ENCODE assay signal across 24 cellular contexts in genomic region chr1:236627717-236628116, GRCh38. TPM values are rescaled to one million over a fixed set of nuclear protein-coding genes. Genes with fewer than 3 reads are reported as not detected.
DNase-seq lines count a peak whose midpoint lies in the region; ATAC-seq and TF ChIP-seq lines count a peak whose summit lies in the region.
"Had no signal": no experiment of that assay in that cellular context is flagged by ENCODE, and none has a peak within 500 bp of the region (broad histone marks: within the 10 kb centered on the region; RNA-seq: fewer than 3 reads in every experiment).

No MANE protein-coding gene starts in this region.

- H2BK120ac ChIP-seq in neuronal stem cell (ENCODE audit: low read depth, low read length) = no peak overlapping the region

- peak in 1 of 2 donors; percentile 38 for TF ChIP-seq POLR2A in gastrocnemius medialis (IDR thresholded peaks at IDR 0.05)

- no peaks in the 10 kb centered on the region for H3K27me3 ChIP-seq in neuronal stem cell (ENCODE audit: control insufficient read depth in 3 of 3, insufficient read depth in 3 of 3, low read depth in 1 of 3, low read length in 3 of 3)
- H3K27me3 ChIP-seq in gastrocnemius medialis = no peaks in the 10 kb centered on the region
- H3K27me3 ChIP-seq in aorta (ENCODE audit: control insufficient read depth in 1 of 2, insufficient read depth in 2 of 2, low read length in 1 of 2) = no peaks in the 10 kb centered on the region
- H3K27me3 ChIP-seq: BLaER1 had no signal

- H3K4me1 ChIP-seq in neuronal stem cell (ENCODE audit: control insufficient read depth in 2 of 2, insufficient read depth in 1 of 2, low read depth in 1 of 2, low read length in 2 of 2) (no peaks in the 10 kb centered on the region), gastrocnemius medialis (peaks cover 26 to 42% of the 10 kb centered on the region in 2 donors), aorta (ENCODE audit: control insufficient read depth in 1 of 2, insufficient read depth in 2 of 2, low read length in 2 of 2) (no peaks in the 10 kb centered on the region)
- H3K4me1 ChIP-seq: BE2C, BLaER1 had no signal

- peak in 4 of 5 experiments; percentile 7 to 40 (median 26) for TF ChIP-seq CTCF in gastrocnemius medialis (IDR thresholded peaks at IDR 0.05 in 4 of 5, conservative IDR thresholded peaks at IDR 0.05 in 1 of 5)

- H3K18ac ChIP-seq in neuronal stem cell (ENCODE audit: low read length) = no peak overlapping the region

- no peaks in the 10 kb centered on the region for H3K79me1 ChIP-seq in neuronal stem cell (ENCODE audit: low read depth, low read length)

- in situ Hi-C loops in gastrocnemius medialis (cut with MboI; ENCODE audit: low sequenced_read_pairs in 4 of 4) = loop anchor here in 1 of 4 donors (5.0 kb wide), 1 partner anchor 65 kb away; no protein-coding TSS in a partner anchor

- peaks cover 0 to 6% of the 10 kb centered on the region in 2 donors for H3K9me3 ChIP-seq in neuronal stem cell (replicated peaks in 1 of 2; ENCODE audit: control insufficient read depth in 2 of 2, insufficient read depth in 1 of 2, low read depth in 1 of 2, low read length in 2 of 2)
- H3K9me3 ChIP-seq in gastrocnemius medialis = no peaks in the 10 kb centered on the region
- H3K9me3 ChIP-seq in aorta (ENCODE audit: control insufficient read depth, low read length) = peaks cover 4% of the 10 kb centered on the region
- H3K9me3 ChIP-seq: BE2C had no signal

- intact Hi-C loops in gastrocnemius medialis (cut with DNase I; ENCODE audit: low total_unique reads) = loop anchor here (2.0 kb wide), 1 partner anchor 59 kb away; the partner anchor contains the start of gene ACTN2
- intact Hi-C loops in aorta (cut with DNase I) = no loop called here

- WGBS in neuronal stem cell (ENCODE audit: extremely low coverage in 2 of 2, insufficient read length in 2 of 2, insufficient replicate concordance in 1 of 2), 2 donors = no CpG with 5 or more reads among the region's 3 CpGs
- 51 to 75% methylated on average over 3 of the region's 3 CpGs for WGBS in aorta, 2 donors

- no peak overlapping the region for H3K4me2 ChIP-seq in neuronal stem cell (ENCODE audit: insufficient read depth, low read length, poor library complexity, severe bottlenecking)
- H3K4me2 ChIP-seq: BLaER1 had no signal

- no peak overlapping the region for H3K27ac ChIP-seq in neuronal stem cell (replicated peaks; ENCODE audit: low read length)
- peak overlapping the region; percentile 83 to 91 (median 86) for H3K27ac ChIP-seq in gastrocnemius medialis
- H3K27ac ChIP-seq in aorta (ENCODE audit: low read depth in 1 of 2, low read length in 2 of 2) = no peak overlapping the region
- H3K27ac ChIP-seq: BLaER1 had no signal

- DNase-seq in neuronal stem cell (ENCODE audit: low spot score) = no peak
- DNase-seq in gastrocnemius medialis = peak; percentile 86 to 90
- no peak for DNase-seq in aorta
- DNase-seq: 8988T; ACHN; BE2C; C1 segment of cervical spinal cord; CD4-positive, alpha-beta memory T cell; CD4-positive, CD25-positive, alpha-beta regulatory T cell; CD8-positive, alpha-beta memory T cell; COR-L47; DMS 273 treated with DMSO at 0.1 percent for 48 hours; DMS153; DMS53; DMS79; DND-41; EL; GDM1 had no signal

- H3K36me3 ChIP-seq in neuronal stem cell (replicated peaks in 1 of 2; ENCODE audit: control insufficient read depth in 2 of 2, insufficient read depth in 2 of 2, low read length in 2 of 2) (no peaks in the 10 kb centered on the region), gastrocnemius medialis (no peaks in the 10 kb centered on the region), aorta (ENCODE audit: control insufficient read depth in 1 of 2, insufficient read depth in 2 of 2, low read length in 1 of 2) (no peaks in the 10 kb centered on the region)
- H3K36me3 ChIP-seq: BE2C, BLaER1 had no signal

- no peak overlapping the region for H2BK12ac ChIP-seq in neuronal stem cell (ENCODE audit: low read length)

- H3K4me3 ChIP-seq in neuronal stem cell (ENCODE audit: low read length in 2 of 2) (peak overlapping the region in 1 of 2 donors; percentile 23), gastrocnemius medialis (no peak overlapping the region), aorta (ENCODE audit: low read length in 2 of 2) (no peak overlapping the region)
- H3K4me3 ChIP-seq: BLaER1, GM12878 had no signal

- no peak overlapping the region for H4K91ac ChIP-seq in neuronal stem cell (ENCODE audit: low read depth, low read length, poor library complexity)

- no peak overlapping the region for H3K9ac ChIP-seq in neuronal stem cell (ENCODE audit: low read depth, low read length, poor library complexity)
- H3K9ac ChIP-seq: BLaER1 had no signal

- no peak overlapping the region for H3K4ac ChIP-seq in neuronal stem cell (ENCODE audit: low read length)

- H4K8ac ChIP-seq in neuronal stem cell (ENCODE audit: low read depth, low read length) = peak overlapping the region; percentile 19

- no peak overlapping the region for H2BK15ac ChIP-seq in neuronal stem cell (ENCODE audit: low read length)

- no peak overlapping the region for H3K23ac ChIP-seq in neuronal stem cell (ENCODE audit: low read depth, low read length, poor library complexity)

- no peak overlapping the region for H2AFZ ChIP-seq in neuronal stem cell (ENCODE audit: low read length)

- ATAC-seq in gastrocnemius medialis (peak; percentile 91), HG03442 (IDR thresholded peaks at IDR 0.05; ENCODE audit: unreplicated experiment) (no peak), aorta (ENCODE audit: low FRiP score) (no peak), HG03520 (IDR thresholded peaks at IDR 0.05; ENCODE audit: unreplicated experiment) (no peak)
- ATAC-seq: GM12878 had no signal

- no peak overlapping the region for H3K14ac ChIP-seq in neuronal stem cell (ENCODE audit: low read length)

- H2BK5ac ChIP-seq in neuronal stem cell (ENCODE audit: low read length) = no peak overlapping the region

- H2AK5ac ChIP-seq in neuronal stem cell (ENCODE audit: low read depth, low read length) = no peak overlapping the region

RNA-seq across cellular contexts. Expression of gene HEATR1, which starts 23.4 kb away (rescaled TPM):
- polyA plus RNA-seq in neuronal stem cell (2013, experiment 1 of 2) = 11.9 TPM
- 11.7 TPM for polyA plus RNA-seq in neuronal stem cell (2013, experiment 2 of 2)
- total RNA-seq in gastrocnemius medialis = 10 to 100 TPM; 11.6 to 17.5 (median 15.8) TPM
- 10 to 100 TPM; 28.2 to 34.9 TPM for total RNA-seq in aorta
- polyA plus RNA-seq in aorta = 1 to 10 TPM; 1.6 to 4.6 TPM

RNA-seq across cellular contexts. Expression of gene ACTN2, which starts 58.6 kb away (rescaled TPM):
- 0.25 TPM for polyA plus RNA-seq in neuronal stem cell (2013, experiment 1 of 2)
- 0.19 TPM for polyA plus RNA-seq in neuronal stem cell (2013, experiment 2 of 2)
- 1,000 to 10,000 TPM in 3 of 4 donors, 100 to 1,000 TPM in 1; 503 to 1,706 (median 1,214) TPM for total RNA-seq in gastrocnemius medialis
- 10 to 100 TPM; 15.7 to 40.5 TPM for total RNA-seq in aorta
- 10 to 100 TPM in 1 of 2 donors, 1 to 10 TPM in 1; 3.0 to 40.1 TPM for polyA plus RNA-seq in aorta
- total RNA-seq: CD4-positive, alpha-beta memory T cell; CD4-positive, CD25-positive, alpha-beta regulatory T cell; CD8-positive, alpha-beta memory T cell; GM12878 had no signal
- polyA plus RNA-seq: AG04450; CD14-positive monocyte; CD4-positive, alpha-beta memory T cell; CD4-positive, CD25-positive, alpha-beta regulatory T cell; CD8-positive, alpha-beta memory T cell had no signal

Comparison
In these comparisons a context has a peak if more than half of its experiments do, and no peak if none do; other contexts are left out.
1. DNase-seq: peak in gastrocnemius medialis (2 of 2); none in neuronal stem cell (single experiment) and aorta (0 of 2).
2. H3K27ac ChIP-seq: peak in gastrocnemius medialis (4 of 4); none in neuronal stem cell (single experiment) and aorta (0 of 2).
3. ATAC-seq: peak in gastrocnemius medialis (2 of 2); none in HG03442 (single experiment), aorta (single experiment) and HG03520 (single experiment).
4. RNA of gene ACTN2, which starts 58.6 kb away (total RNA-seq): 503 to 1,706 TPM in gastrocnemius medialis; 15.7 to 40.5 TPM in aorta; every median in the first group is over 10 times any median in the second.